Comparison of ENCODE assay signal across 33 cellular contexts in the genomic region with DNA sequence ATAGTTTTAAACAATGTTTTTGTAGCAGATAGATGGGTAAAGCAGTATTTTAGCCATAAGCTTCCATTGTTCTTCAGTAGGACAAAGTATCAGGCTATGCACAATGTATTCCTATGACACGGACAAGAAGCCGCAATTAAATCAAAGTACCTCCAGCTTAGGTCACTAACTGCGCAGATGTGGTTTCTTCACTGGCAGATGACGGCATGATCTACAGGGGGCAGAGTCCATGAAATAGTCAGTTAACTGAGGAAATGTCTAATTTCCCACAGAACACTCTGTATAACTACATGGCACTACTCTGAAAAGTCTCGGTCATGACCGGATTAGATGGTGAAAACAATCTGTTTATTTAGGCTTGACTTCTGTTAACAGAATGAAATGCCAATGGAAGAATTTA.
"Had no signal": no experiment of that assay in that cellular context is flagged by ENCODE, and none has a peak within 500 bp of the region (broad histone marks: within the 10 kb centered on the region; RNA-seq: fewer than 3 reads in every experiment).

No MANE protein-coding gene starts in this region.

- H3K27me3 ChIP-seq: MG63 had no signal

- H3K4me3 ChIP-seq: MG63 had no signal

- H3K36me3 ChIP-seq: MG63 had no signal

- DNase-seq: Karpas-422, Kasumi-1, KG1, MG63, MM.1S, MV-4-11, NCI-H1048, NCI-H1092, NCI-H1092 treated with DMSO at 0.1 percent for 48 hours, NCI-H1105, NCI-H1105 treated with DMSO at 0.1 percent for 48 hours, NCI-H1417, NCI-H1417 treated with DMSO at 0.1 percent for 48 hours, NCI-H1436, NCI-H146, NCI-H1694, NCI-H1694 treated with DMSO at 0.1 percent for 48 hours, NCI-H187, NCI-H187 treated with DMSO at 0.1 percent for 48 hours, NCI-H1930, NCI-H2029, NCI-H2029 treated with DMSO at 0.1 percent for 48 hours, NCI-H2081, NCI-H2081 treated with DMSO at 0.1 percent for 48 hours, NCI-H2107, NCI-H2171, NCI-H2171 treated with DMSO at 0.1 percent for 48 hours, NCI-H2227 treated with DMSO at 0.1 percent for 48 hours, NCI-H226, NCI-H345, NCI-H446, NCI-H446 treated with DMSO at 0.1 percent for 48 hours, NCI-H510A had no signal
